9 cellular contexts compared by ENCODE assay signal in the genomic region with DNA sequence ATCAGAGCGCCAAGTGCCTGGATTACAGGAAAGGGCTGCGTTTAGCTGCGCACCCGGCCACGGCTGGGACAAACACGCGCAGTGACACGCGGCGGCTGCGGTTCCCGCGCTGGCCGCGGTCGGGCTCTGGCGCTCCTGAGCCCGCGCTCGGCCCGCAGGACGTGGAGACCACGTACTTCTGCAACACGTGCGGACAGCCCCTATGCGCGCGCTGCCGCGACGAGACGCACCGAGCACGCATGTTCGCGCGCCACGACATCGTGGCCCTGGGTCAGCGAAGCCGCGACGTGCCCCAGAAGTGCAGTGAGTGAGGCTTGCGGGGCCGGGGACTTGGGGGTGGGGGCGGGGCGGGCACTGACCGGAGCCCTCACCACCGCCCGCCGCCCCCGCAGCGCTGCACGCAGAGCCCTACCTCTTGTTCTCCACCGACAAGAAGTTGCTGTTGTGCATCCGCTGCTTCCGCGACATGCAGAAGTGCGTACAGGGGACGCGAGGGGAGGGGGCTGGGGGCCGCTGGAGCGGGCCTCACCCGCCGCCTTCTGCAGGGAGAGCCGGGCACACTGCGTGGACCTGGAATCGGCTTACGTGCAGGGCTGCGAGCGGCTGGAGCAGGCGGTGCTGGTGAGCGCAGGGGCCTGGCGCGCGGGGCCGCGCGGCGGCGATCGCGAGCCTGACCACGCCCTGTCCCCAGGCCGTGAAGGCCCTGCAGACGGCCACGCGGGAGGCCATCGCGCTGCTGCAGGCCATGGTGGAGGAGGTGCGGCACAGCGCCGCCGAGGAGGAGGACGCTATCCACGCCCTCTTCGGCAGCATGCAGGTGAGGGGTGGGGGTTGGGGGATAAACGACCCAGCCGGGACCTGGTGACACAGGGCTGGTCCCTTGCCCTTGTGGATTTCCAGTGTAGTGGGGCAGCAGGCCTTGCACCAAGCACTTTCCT. TPM values are rescaled to one million over a fixed set of nuclear protein-coding genes. Genes with fewer than 3 reads are reported as not detected.
A peak's percentile ranks its signal among the peaks of the same experiment; 100 is the strongest.
DNase-seq lines count a peak whose midpoint lies in the region; ATAC-seq and TF ChIP-seq lines count a peak whose summit lies in the region.
"Had no signal": no experiment of that assay in that cellular context is flagged by ENCODE, and none has a peak within 500 bp of the region (broad histone marks: within the 10 kb centered on the region; RNA-seq: fewer than 3 reads in every experiment).

No MANE protein-coding gene starts in this region.

- H2AK5ac ChIP-seq in mesendoderm (ENCODE audit: low read length), result no peak overlapping the region

- peak overlapping the region; percentile 83 for H3K56ac ChIP-seq in mesendoderm (ENCODE audit: low read length)

- DNase-seq in activated CD4-positive, alpha-beta T cell treated with anti-CD3 and anti-CD28 coated beads for 48 hours, result peak; percentile 52
- no peak for DNase-seq in activated CD4-positive, alpha-beta T cell treated with anti-CD3 and anti-CD28 coated beads for 4 hours
- DNase-seq in RPMI7951 (ENCODE audit: low read depth) (peak; percentile 74), dermis microvascular lymphatic vessel endothelial cell (ENCODE audit: low read depth in 2 of 2) (peak; percentile 31 to 72), mesendoderm (peak; percentile 50), tibial nerve (ENCODE audit: low spot score in 2 of 2) (no peak), HuH-7.5 (ENCODE audit: low spot score) (no peak)

- ATAC-seq in GM19455 (IDR thresholded peaks at IDR 0.05; ENCODE audit: unreplicated experiment), result no peak

- no peak for TF ChIP-seq POLR2A in tibial nerve (IDR thresholded peaks at IDR 0.05)

- H3K4ac ChIP-seq in mesendoderm (ENCODE audit: low read depth, low read length), result no peak overlapping the region

- H3K4me3 ChIP-seq in mesendoderm (ENCODE audit: low read length) (no peak overlapping the region), tibial nerve (peak overlapping the region; percentile 36 to 58 (median 50))

- no peaks in the 10 kb centered on the region for H3K36me3 ChIP-seq in mesendoderm (ENCODE audit: control insufficient read depth, insufficient read depth, low read length)
- peaks cover 0 to 19% (median 0%) of the 10 kb centered on the region in 3 donors for H3K36me3 ChIP-seq in tibial nerve

- H3K27ac ChIP-seq in mesendoderm (ENCODE audit: low read depth, low read length), result no peak overlapping the region
- no peak overlapping the region for H3K27ac ChIP-seq in tibial nerve
- H3K27ac ChIP-seq: C4-2B had no signal

- WGBS in mesendoderm (ENCODE audit: extremely low coverage, insufficient coverage, low lambda C conversion rate), result no CpG with 5 or more reads among the region's 99 CpGs
- 6 to 15% methylated on average over 30 to 56 of the region's 99 CpGs for WGBS in tibial nerve, 2 donors

- H3K27me3 ChIP-seq in mesendoderm (ENCODE audit: insufficient read depth, low read length, poor library complexity), result peaks cover 17% of the 10 kb centered on the region
- H3K27me3 ChIP-seq in tibial nerve, result peaks cover 0 to 31% of the 10 kb centered on the region in 2 donors

- H3K9ac ChIP-seq in mesendoderm (ENCODE audit: low read length), result peak overlapping the region; percentile 52

- H2BK5ac ChIP-seq in mesendoderm (ENCODE audit: low read length), result no peak overlapping the region

- no peak overlapping the region for H3K23ac ChIP-seq in mesendoderm (ENCODE audit: low read length)

- H3K4me2 ChIP-seq in mesendoderm (ENCODE audit: low read length), result peak overlapping the region; percentile 71

- no peak overlapping the region for H2BK15ac ChIP-seq in mesendoderm (replicated peaks; ENCODE audit: low read depth)

- no peak overlapping the region for H3K18ac ChIP-seq in mesendoderm (ENCODE audit: low read length)

- peak; percentile 36 to 64 (median 48) for TF ChIP-seq CTCF in tibial nerve (IDR thresholded peaks at IDR 0.05)

- H3K79me1 ChIP-seq in mesendoderm (ENCODE audit: low read length), result no peaks in the 10 kb centered on the region

- no peak for TF ChIP-seq EP300 in tibial nerve (IDR thresholded peaks at IDR 0.05)

- no peaks in the 10 kb centered on the region for H3K4me1 ChIP-seq in mesendoderm (ENCODE audit: control insufficient read depth, low read depth, low read length)
- H3K4me1 ChIP-seq in tibial nerve, result peaks cover 0 to 55% (median 31%) of the 10 kb centered on the region in 4 donors

- H4K5ac ChIP-seq in mesendoderm (ENCODE audit: low read length), result no peak overlapping the region

- no peaks in the 10 kb centered on the region for H3K9me3 ChIP-seq in tibial nerve

- no peaks in the 10 kb centered on the region for H3K79me2 ChIP-seq in mesendoderm (ENCODE audit: control insufficient read depth, insufficient read depth, low read length)

- no peak overlapping the region for H2BK120ac ChIP-seq in mesendoderm (ENCODE audit: low read depth, low read length)

- H4K8ac ChIP-seq in mesendoderm (ENCODE audit: low read depth, low read length), result no peak overlapping the region

RNA-seq across cellular contexts. Expression of a gene that starts 3.1 kb away (rescaled TPM):
- total RNA-seq in RPMI7951 (2014; rRNA removed; shearing (Covaris generic)), result 4.9 and 5.0 TPM in 2 replicates
- total RNA-seq in dermis microvascular lymphatic vessel endothelial cell, result 3.3 and 4.0 TPM in 2 replicates
- 0.31 TPM for polyA plus RNA-seq in mesendoderm (2013, experiment 1 of 2)
- 0.41 TPM for polyA plus RNA-seq in mesendoderm (2013, experiment 2 of 2)
- total RNA-seq in tibial nerve, result 100 to 1,000 TPM in 1 of 4 donors, 10 to 100 TPM in 3; 22.3 to 128 (median 42.3) TPM

RNA-seq across cellular contexts. Expression of a gene that starts 9.6 kb away (rescaled TPM):
- 245 and 306 TPM in 2 replicates for total RNA-seq in RPMI7951 (2014; rRNA removed; shearing (Covaris generic))
- total RNA-seq in dermis microvascular lymphatic vessel endothelial cell, result 116 and 132 TPM in 2 replicates
- 1,162 TPM for polyA plus RNA-seq in mesendoderm (2013, experiment 1 of 2)
- 1,142 TPM for polyA plus RNA-seq in mesendoderm (2013, experiment 2 of 2)
- total RNA-seq in tibial nerve, result 100 to 1,000 TPM; 142 to 235 (median 159) TPM

RNA-seq across cellular contexts. Expression of a gene that starts 26.8 kb away (rescaled TPM):
- total RNA-seq in RPMI7951 (2014; rRNA removed; shearing (Covaris generic)), result 101 and 105 TPM in 2 replicates
- total RNA-seq in dermis microvascular lymphatic vessel endothelial cell, result 74.3 and 82.3 TPM in 2 replicates
- 54.8 TPM for polyA plus RNA-seq in mesendoderm (2013, experiment 1 of 2)
- 54.8 TPM for polyA plus RNA-seq in mesendoderm (2013, experiment 2 of 2)
- 10 to 100 TPM; 49.0 to 53.2 (median 51.4) TPM for total RNA-seq in tibial nerve

RNA-seq across cellular contexts. Expression of a gene that starts 28.9 kb away (rescaled TPM):
- total RNA-seq in RPMI7951 (2014; rRNA removed; shearing (Covaris generic)), result under 0.01 TPM in 1 of 2 replicates, not detected in the other
- total RNA-seq in dermis microvascular lymphatic vessel endothelial cell (under 0.01 TPM in 2 replicates), tibial nerve (under 1 TPM in 1 of 4 donors, not detected in 3; 0.30 TPM)
- polyA plus RNA-seq in mesendoderm (2013, experiment 1 of 2), result 0.35 TPM
- 0.53 TPM for polyA plus RNA-seq in mesendoderm (2013, experiment 2 of 2)

RNA-seq across cellular contexts. Expression of a gene that starts 35.0 kb away (rescaled TPM):
- not detected in 2 replicates for total RNA-seq in RPMI7951 (2014; rRNA removed; shearing (Covaris generic))
- total RNA-seq in dermis microvascular lymphatic vessel endothelial cell (not detected in 2 replicates), tibial nerve (not detected)
- polyA plus RNA-seq in mesendoderm (2013, experiment 1 of 2), result 0.27 TPM
- 0.20 TPM for polyA plus RNA-seq in mesendoderm (2013, experiment 2 of 2)

Comparison
In these comparisons a context has a peak if more than half of its experiments do, and no peak if none do; other contexts are left out.
1. DNase-seq: peak in activated CD4-positive, alpha-beta T cell treated with anti-CD3 and anti-CD28 coated beads for 48 hours (single experiment), RPMI7951 (single experiment), dermis microvascular lymphatic vessel endothelial cell (2 of 2) and mesendoderm (single experiment); none in activated CD4-positive, alpha-beta T cell treated with anti-CD3 and anti-CD28 coated beads for 4 hours (0 of 2), tibial nerve (0 of 2) and HuH-7.5 (single experiment).